In genomic region chrX:36609653-36610585, GRCh38 we compare ENCODE assay signal across 27 cellular contexts.
DNase-seq lines count a peak whose midpoint lies in the region; FAIRE-seq and TF ChIP-seq lines count a peak whose summit lies in the region.
"Had no signal": no experiment of that assay in that cellular context is flagged by ENCODE, and none has a peak within 500 bp of the region (broad histone marks: within the 10 kb centered on the region; RNA-seq: fewer than 3 reads in every experiment).

No MANE protein-coding gene starts in this region.

- H3K27me3 ChIP-seq in dorsolateral prefrontal cortex: peaks cover 0 to 61% (median 21%) of the 10 kb centered on the region in 45 donors
- no peaks in the 10 kb centered on the region for H3K27me3 ChIP-seq in MG63
- H3K27me3 ChIP-seq: testis had no signal

- intact Hi-C loops in dorsolateral prefrontal cortex (cut with DNase I): no loop called here

- DNase-seq in D721Med (ENCODE audit: insufficient read length, low spot score) (no peak), HK-2 (ENCODE audit: unreplicated experiment) (peak; percentile 3), RCC 7860 (ENCODE audit: low spot score) (peak; percentile 90), fibroblast of pulmonary artery (ENCODE audit: low read depth) (peak; percentile 0), HT-29 (ENCODE audit: low spot score) (no peak), NCI-H1436 (lab: John Stamatoyannopoulos, UW) (no peak), dorsolateral prefrontal cortex (no peak), MG63 (no peak)
- DNase-seq: activated CD8-positive, alpha-beta memory T cell treated with anti-CD3 and anti-CD28 coated beads for 24 hours; activated naive CD4-positive, alpha-beta T cell treated with anti-CD3 and anti-CD28 coated beads, Interleukin-2, amount 10 ng/mL, durations not matched to agents 7 days and 5 days; activated T-cell treated with anti-CD3 and anti-CD28 coated beads, Interleukin-2, amount 50 U/mL, for 4 hours; aorta; cerebellar nuclear complex; DMS 273 treated with DMSO at 0.1 percent for 48 hours; H9; left colon; midbrain; NCI-H187; nephron progenitor cell; posterior cingulate gyrus; RPMI8226; stimulated activated CD4-positive, alpha-beta T cell treated with anti-CD3 and anti-CD28 coated beads, Interleukin-2, amount 100 ng/mL, for 24 hours; stimulated activated naive B cell treated with anti-CD40 and anti-IgM and Interleukin-4, amounts not matched to agents 10 μg/mL and 1 μg/mL and 100 μg/mL, for 72 hours; testis had no signal

- no peak overlapping the region for H3K27ac ChIP-seq in dorsolateral prefrontal cortex
- H3K27ac ChIP-seq: C4-2B, testis had no signal

- TF ChIP-seq CTCF in D721Med (IDR thresholded peaks at IDR 0.05; ENCODE audit: insufficient read depth, missing control alignments): no peak
- TF ChIP-seq CTCF in fibroblast of pulmonary artery (IDR thresholded peaks at IDR 0.05; ENCODE audit: low read length, missing control alignments): no peak
- TF ChIP-seq CTCF in dorsolateral prefrontal cortex (IDR thresholded peaks at IDR 0.05 in 54 of 56, conservative IDR thresholded peaks at IDR 0.05 in 2 of 56; ENCODE audit: low read depth in 1 of 56, partially characterized antibody in 56 of 56): no peak

- no peaks in the 10 kb centered on the region for H3K9me3 ChIP-seq in MG63
- H3K9me3 ChIP-seq: testis had no signal

- H3K4me3 ChIP-seq in fibroblast of pulmonary artery (replicated peaks; ENCODE audit: low read depth, low read length) (no peak overlapping the region), dorsolateral prefrontal cortex (no peak overlapping the region), MG63 (no peak overlapping the region)
- H3K4me3 ChIP-seq: testis had no signal

- no peaks in the 10 kb centered on the region for H3K36me3 ChIP-seq in MG63

- peak; percentile 44 for FAIRE-seq in D721Med (lab: Jason Lieb, UNC)
- peak; percentile 99 for FAIRE-seq in RCC 7860 (lab: Jason Lieb, UNC)
- FAIRE-seq: GM12892, TTC549 had no signal

Comparison
In these comparisons a context has a peak if more than half of its experiments do, and no peak if none do; other contexts are left out.
1. DNase-seq: peak in HK-2 (single experiment), RCC 7860 (single experiment) and fibroblast of pulmonary artery (single experiment); none in D721Med (single experiment), HT-29 (single experiment), NCI-H1436 (single experiment), dorsolateral prefrontal cortex (0 of 10) and MG63 (single experiment).